21 cellular contexts compared by ENCODE assay signal in genomic region chr12:63023926-63024325, GRCh38.
"Had no signal": no experiment of that assay in that cellular context is flagged by ENCODE, and none has a peak within 500 bp of the region (broad histone marks: within the 10 kb centered on the region; RNA-seq: fewer than 3 reads in every experiment).

No MANE protein-coding gene starts in this region.

- H3K27ac ChIP-seq: HL-60, SJSA1, SK-N-MC had no signal

- H3K4me3 ChIP-seq: MG63, SJSA1, SK-N-MC had no signal

- H3K27me3 ChIP-seq: MG63 had no signal

- H3K9me3 ChIP-seq: MG63, SJSA1 had no signal

- H3K4me1 ChIP-seq: SJSA1 had no signal

- DNase-seq: Karpas-422, KG1, MG63, NCI-H1092, NCI-H1105 treated with DMSO at 0.1 percent for 48 hours, NCI-H1417 treated with DMSO at 0.1 percent for 48 hours, NCI-H146, NCI-H1694 treated with DMSO at 0.1 percent for 48 hours, NCI-H1930, NCI-H2081, NCI-H2107, NCI-H2171 treated with DMSO at 0.1 percent for 48 hours, NCI-H526, Right ventricle myocardium superior, RPMI8226, SIG-M5 had no signal

- FAIRE-seq: HTR-8/SVneo, RCC 7860 had no signal

- H3K36me3 ChIP-seq: MG63, SJSA1 had no signal
